35 cellular contexts compared by ENCODE assay signal in the genomic region with DNA sequence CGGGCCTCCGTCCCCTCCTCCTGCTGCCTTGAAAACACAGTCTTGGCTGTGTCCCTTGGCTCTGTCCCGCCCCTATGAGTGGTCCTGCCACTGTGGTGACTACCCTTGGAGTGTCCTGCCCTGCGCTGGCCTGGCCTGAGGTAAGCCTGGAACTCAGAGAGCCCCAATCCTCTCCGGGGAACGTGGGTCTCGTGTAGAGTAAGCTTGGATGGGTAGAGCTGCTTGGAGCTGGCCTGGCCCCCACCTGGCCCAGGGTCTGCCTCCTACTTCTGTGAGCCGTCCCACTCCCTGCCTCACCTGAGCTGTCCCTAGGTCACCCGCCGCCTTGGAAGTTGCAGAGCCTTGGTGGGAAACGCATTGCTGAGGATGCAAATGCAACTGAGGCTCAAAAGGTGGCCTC.
"Had no signal": no experiment of that assay in that cellular context is flagged by ENCODE, and none has a peak within 500 bp of the region (broad histone marks: within the 10 kb centered on the region; RNA-seq: fewer than 3 reads in every experiment).

No MANE protein-coding gene starts in this region.

- H3K4me1 ChIP-seq: ascending aorta, breast epithelium, colonic mucosa had no signal

- H3K36me3 ChIP-seq: ascending aorta, breast epithelium, cardiac muscle cell, colonic mucosa, WERI-Rb-1 had no signal

- H3K27me3 ChIP-seq: ascending aorta, cardiac muscle cell, colonic mucosa had no signal

- DNase-seq: activated CD4-positive, alpha-beta memory T cell treated with anti-CD3 and anti-CD28 coated beads for 36 hours; activated CD4-positive, alpha-beta T cell treated with anti-CD3 and anti-CD28 coated beads for 36 hours; activated CD4-positive, alpha-beta T cell treated with anti-CD3 and anti-CD28 coated beads, Interleukin-2, amount 10 ng/mL, durations not matched to agents 24 days and 14 days; activated CD4-positive, CD25-positive, alpha-beta regulatory T cell; activated CD4-positive, CD25-positive, alpha-beta regulatory T cell treated with anti-CD3 and anti-CD28 coated beads, Interleukin-2, amount 50 U/mL, for 72 hours; activated CD8-positive, alpha-beta memory T cell treated with anti-CD3 and anti-CD28 coated beads, Interleukin-2, amount 10 ng/mL, durations not matched to agents 7 days and 5 days; activated CD8-positive, alpha-beta memory T cell treated with anti-CD3 and anti-CD28 coated beads, Interleukin-2, amount 50 U/mL, for 4 hours; activated CD8-positive, alpha-beta T cell treated with anti-CD3 and anti-CD28 coated beads, Interleukin-2, amount 10 ng/mL, durations not matched to agents 7 days and 5 days; activated gamma-delta T cell; activated naive CD4-positive, alpha-beta T cell; activated naive CD4-positive, alpha-beta T cell treated with anti-CD3 and anti-CD28 coated beads, Interleukin-2, amount 10 ng/mL, durations not matched to agents 7 days and 5 days; activated naive CD8-positive, alpha-beta T cell treated with anti-CD3 and anti-CD28 coated beads, Interleukin-2, amount 10 ng/mL, durations not matched to agents 7 days and 5 days; activated T-cell treated with anti-CD3 and anti-CD28 coated beads, Interleukin-2, amount 50 U/mL, for 1 hour; activated T-cell treated with anti-CD3 and anti-CD28 coated beads, Interleukin-2, amount 50 U/mL, for 72 hours; central memory CD4-positive, alpha-beta T cell; cerebellar nuclear complex; colonic mucosa; effector memory CD4-positive, alpha-beta T cell; endodermal cell; foreskin fibroblast; head of caudate nucleus; T-helper 1 cell; T-helper 17 cell; T1000 had no signal

- H3K4me3 Mint-ChIP-seq: activated CD4-positive, alpha-beta memory T cell treated with anti-CD3 and anti-CD28 coated beads for 36 hours; activated CD4-positive, alpha-beta T cell treated with anti-CD3 and anti-CD28 coated beads for 36 hours; activated CD4-positive, alpha-beta T cell treated with anti-CD3 and anti-CD28 coated beads, Interleukin-2, amount 10 ng/mL, durations not matched to agents 24 days and 14 days; activated CD8-positive, alpha-beta memory T cell treated with anti-CD3 and anti-CD28 coated beads, Interleukin-2, amount 10 ng/mL, durations not matched to agents 7 days and 5 days; activated CD8-positive, alpha-beta T cell treated with anti-CD3 and anti-CD28 coated beads, Interleukin-2, amount 10 ng/mL, durations not matched to agents 7 days and 5 days; activated naive CD4-positive, alpha-beta T cell treated with anti-CD3 and anti-CD28 coated beads, Interleukin-2, amount 10 ng/mL, durations not matched to agents 7 days and 5 days; activated naive CD8-positive, alpha-beta T cell treated with anti-CD3 and anti-CD28 coated beads, Interleukin-2, amount 10 ng/mL, durations not matched to agents 7 days and 5 days; activated T-cell treated with anti-CD3 and anti-CD28 coated beads, Interleukin-2, amount 50 U/mL, for 72 hours; brain; dendritic cell treated with granulocyte-macrophage colony-stimulating factor and Interleukin-4, amounts not matched to agents 40 ng/mL and 50 ng/mL, for 4 days; endodermal cell; T-helper 17 cell; T-helper 2 cell treated with Interferon-gamma antibody and Interleukin-4, amounts not matched to agents 5 μg/mL and 100 μg/mL, for 36 hours had no signal

- ATAC-seq: activated CD4-positive, alpha-beta T cell treated with anti-CD3 and anti-CD28 coated beads for 36 hours; activated CD8-positive, alpha-beta memory T cell treated with anti-CD3 and anti-CD28 coated beads, Interleukin-2, amount 10 ng/mL, durations not matched to agents 7 days and 5 days; activated CD8-positive, alpha-beta T cell treated with anti-CD3 and anti-CD28 coated beads, Interleukin-2, amount 10 ng/mL, durations not matched to agents 7 days and 5 days; activated naive CD4-positive, alpha-beta T cell treated with anti-CD3 and anti-CD28 coated beads, Interleukin-2, amount 50 U/mL, for 72 hours; activated T-cell treated with anti-CD3 and anti-CD28 coated beads, Interleukin-2, amount 50 U/mL, for 72 hours; esophagus mucosa; T-helper 17 cell had no signal

- H3K9me3 ChIP-seq: colonic mucosa had no signal

- H3K27ac Mint-ChIP-seq: activated CD4-positive, alpha-beta memory T cell treated with anti-CD3 and anti-CD28 coated beads for 36 hours; activated CD4-positive, alpha-beta T cell treated with anti-CD3 and anti-CD28 coated beads for 36 hours; activated CD4-positive, alpha-beta T cell treated with anti-CD3 and anti-CD28 coated beads, Interleukin-2, amount 10 ng/mL, durations not matched to agents 24 days and 14 days; activated CD8-positive, alpha-beta memory T cell treated with anti-CD3 and anti-CD28 coated beads, Interleukin-2, amount 10 ng/mL, durations not matched to agents 7 days and 5 days; activated CD8-positive, alpha-beta T cell treated with anti-CD3 and anti-CD28 coated beads, Interleukin-2, amount 10 ng/mL, durations not matched to agents 7 days and 5 days; activated naive CD4-positive, alpha-beta T cell treated with anti-CD3 and anti-CD28 coated beads, Interleukin-2, amount 10 ng/mL, durations not matched to agents 7 days and 5 days; activated naive CD4-positive, alpha-beta T cell treated with anti-CD3 and anti-CD28 coated beads, Interleukin-2, amount 50 U/mL, for 72 hours; activated naive CD8-positive, alpha-beta T cell treated with anti-CD3 and anti-CD28 coated beads, Interleukin-2, amount 10 ng/mL, durations not matched to agents 7 days and 5 days; activated T-cell treated with anti-CD3 and anti-CD28 coated beads, Interleukin-2, amount 50 U/mL, for 72 hours; dendritic cell treated with granulocyte-macrophage colony-stimulating factor and Interleukin-4, amounts not matched to agents 40 ng/mL and 50 ng/mL, for 4 days; endodermal cell; T-helper 17 cell; T-helper 2 cell treated with Interferon-gamma antibody and Interleukin-4, amounts not matched to agents 5 μg/mL and 100 μg/mL, for 36 hours had no signal

- H3K27ac ChIP-seq: ascending aorta, breast epithelium, cardiac muscle cell, colonic mucosa, dorsolateral prefrontal cortex, WERI-Rb-1 had no signal

- H3K27me3 Mint-ChIP-seq: activated CD4-positive, alpha-beta T cell treated with anti-CD3 and anti-CD28 coated beads, Interleukin-2, amount 10 ng/mL, durations not matched to agents 24 days and 14 days had no signal

- H3K36me3 Mint-ChIP-seq: activated CD4-positive, alpha-beta memory T cell treated with anti-CD3 and anti-CD28 coated beads for 36 hours; activated CD8-positive, alpha-beta memory T cell treated with anti-CD3 and anti-CD28 coated beads, Interleukin-2, amount 10 ng/mL, durations not matched to agents 7 days and 5 days; activated naive CD4-positive, alpha-beta T cell treated with anti-CD3 and anti-CD28 coated beads, Interleukin-2, amount 10 ng/mL, durations not matched to agents 7 days and 5 days; activated naive CD8-positive, alpha-beta T cell treated with anti-CD3 and anti-CD28 coated beads, Interleukin-2, amount 10 ng/mL, durations not matched to agents 7 days and 5 days had no signal

- H3K4me3 ChIP-seq: ascending aorta, breast epithelium, cardiac muscle cell, colonic mucosa, dorsolateral prefrontal cortex had no signal

- H3K4me1 Mint-ChIP-seq: activated CD4-positive, alpha-beta T cell treated with anti-CD3 and anti-CD28 coated beads for 36 hours; activated CD4-positive, alpha-beta T cell treated with anti-CD3 and anti-CD28 coated beads, Interleukin-2, amount 10 ng/mL, durations not matched to agents 24 days and 14 days; activated CD8-positive, alpha-beta memory T cell treated with anti-CD3 and anti-CD28 coated beads, Interleukin-2, amount 10 ng/mL, durations not matched to agents 7 days and 5 days; activated naive CD4-positive, alpha-beta T cell treated with anti-CD3 and anti-CD28 coated beads, Interleukin-2, amount 10 ng/mL, durations not matched to agents 7 days and 5 days; activated naive CD8-positive, alpha-beta T cell treated with anti-CD3 and anti-CD28 coated beads, Interleukin-2, amount 10 ng/mL, durations not matched to agents 7 days and 5 days; T-helper 17 cell had no signal

- FAIRE-seq: frontal cortex had no signal
